Comparison of ENCODE assay signal across 9 cellular contexts in the genomic region with DNA sequence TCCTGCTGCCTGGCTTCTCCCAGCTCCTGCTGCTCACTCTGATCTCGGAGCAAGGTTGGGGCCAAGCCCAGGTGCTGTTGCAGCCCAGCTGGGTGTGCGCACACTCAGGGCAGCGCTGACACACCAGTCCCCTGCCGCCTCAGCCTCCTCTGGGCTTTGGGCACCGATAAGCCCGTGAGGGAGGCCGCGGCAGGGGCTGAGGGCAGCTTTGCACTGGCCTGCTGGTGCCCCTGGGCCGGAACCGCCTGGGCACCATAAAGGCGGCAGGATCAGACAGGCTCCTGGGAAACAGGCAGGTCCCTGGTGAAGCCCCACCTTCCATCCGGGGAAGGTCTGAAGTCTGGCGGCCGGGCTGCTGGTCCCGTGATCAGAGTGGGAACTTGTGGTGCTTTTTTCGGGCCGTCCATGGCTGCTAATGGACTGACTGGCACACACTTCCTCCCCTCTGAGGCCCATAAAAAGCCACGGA. TPM values are rescaled to one million over a fixed set of nuclear protein-coding genes. Genes with fewer than 3 reads are reported as not detected.
A peak's percentile ranks its signal among the peaks of the same experiment; 100 is the strongest.
DNase-seq lines count a peak whose midpoint lies in the region; ATAC-seq and TF ChIP-seq lines count a peak whose summit lies in the region.
"Had no signal": no experiment of that assay in that cellular context is flagged by ENCODE, and none has a peak within 500 bp of the region (broad histone marks: within the 10 kb centered on the region; RNA-seq: fewer than 3 reads in every experiment).

No MANE protein-coding gene starts in this region.

- no peak for TF ChIP-seq CTCF in ascending aorta (IDR thresholded peaks at IDR 0.05)
- no peak for TF ChIP-seq CTCF in lower leg skin (IDR thresholded peaks at IDR 0.05)
- TF ChIP-seq CTCF in transverse colon (IDR thresholded peaks at IDR 0.05): no peak
- no peak for TF ChIP-seq CTCF in PC-3 (conservative IDR thresholded peaks at IDR 0.05; ENCODE audit: low read depth, low read length)

- in situ Hi-C loops in transverse colon (cut with MboI; ENCODE audit: low pct_ligation_motif_present in 1 of 4, low pct_unique_long_range_greater_than_20kb in 1 of 4, low sequenced_read_pairs in 3 of 4): loop anchor here (10.0 to 25.0 kb wide), 4 partner anchors 185 to 597 kb away; a partner anchor contains a TSS

- peak overlapping the region; percentile 48 for H3K4me3 Mint-ChIP-seq in T-helper 2 cell treated with Interferon-gamma antibody and Interleukin-4, amounts not matched to agents 5 μg/mL and 100 μg/mL, for 36 hours

- no peaks in the 10 kb centered on the region for H3K9me3 Mint-ChIP-seq in T-helper 2 cell treated with Interferon-gamma antibody and Interleukin-4, amounts not matched to agents 5 μg/mL and 100 μg/mL, for 36 hours

- WGBS in lower leg skin, 2 donors: 30 to 38% methylated on average over 7 to 10 of the region's 18 CpGs
- WGBS in transverse colon (ENCODE audit: low coverage in 1 of 2), 2 donors: 17% methylated on average over 17 of the region's 18 CpGs; no CpG with 5 or more reads in 1 of the 2 donors

- DNase-seq in T-helper 2 cell treated with Interferon-gamma antibody and Interleukin-4, amounts not matched to agents 5 μg/mL and 100 μg/mL, for 36 hours (ENCODE audit: low spot score): no peak
- no peak for DNase-seq in T-helper 2 cell
- no peak for DNase-seq in ascending aorta (ENCODE audit: low spot score in 2 of 2)
- DNase-seq in lower leg skin (ENCODE audit: low spot score in 2 of 2): no peak
- peak; percentile 69 for DNase-seq in transverse colon
- DNase-seq in PC-3: no peak
- DNase-seq in COLO829 (ENCODE audit: low spot score): no peak

- intact Hi-C loops in ascending aorta (cut with DNase I): loop anchor here (10.0 kb wide), 1 partner anchor 545 kb away; no protein-coding TSS in a partner anchor
- intact Hi-C loops in lower leg skin (cut with DNase I; ENCODE audit: low total_unique reads): loop anchor here (10.0 kb wide), 1 partner anchor 185 kb away; no protein-coding TSS in a partner anchor
- intact Hi-C loops in transverse colon (cut with DNase I; ENCODE audit: low total_unique reads): loop anchor here (10.0 kb wide), 1 partner anchor 185 kb away; no protein-coding TSS in a partner anchor
- intact Hi-C loops in PC-3 (cut with micrococcal nuclease): no loop called here

- H3K4me2 ChIP-seq in PC-3 (ENCODE audit: low read length): no peak overlapping the region

- H3K27me3 Mint-ChIP-seq in T-helper 2 cell treated with Interferon-gamma antibody and Interleukin-4, amounts not matched to agents 5 μg/mL and 100 μg/mL, for 36 hours (ENCODE audit: low read depth): peaks cover 53% of the 10 kb centered on the region

- BruUV-seq in PC-3 (replicated peaks; lab: Mats Ljungman, UMichigan): no TSS peak

- H3K9me2 ChIP-seq in PC-3 (replicated peaks; ENCODE audit: low read length): no peaks in the 10 kb centered on the region

- peaks cover 15% of the 10 kb centered on the region for H3K4me1 Mint-ChIP-seq in T-helper 2 cell treated with Interferon-gamma antibody and Interleukin-4, amounts not matched to agents 5 μg/mL and 100 μg/mL, for 36 hours (ENCODE audit: low read depth)

- TF ChIP-seq POLR2A in lower leg skin (IDR thresholded peaks at IDR 0.05) (no peak), transverse colon (IDR thresholded peaks at IDR 0.05) (no peak)

- no peaks in the 10 kb centered on the region for H3K79me2 ChIP-seq in PC-3 (ENCODE audit: low read length)

- H3K4me1 ChIP-seq in ascending aorta (peaks cover 0 to 7% of the 10 kb centered on the region in 2 donors), transverse colon (peaks cover 3 to 20% (median 10%) of the 10 kb centered on the region in 4 donors), PC-3 (ENCODE audit: insufficient read depth, low read length) (no peaks in the 10 kb centered on the region)

- ATAC-seq in PC-3 (no peak), GM21528 (IDR thresholded peaks at IDR 0.05; ENCODE audit: low FRiP score, unreplicated experiment) (no peak)

- H3K4me3 ChIP-seq in ascending aorta (peak overlapping the region; percentile 63 to 74), lower leg skin (ENCODE audit: low read depth, poor library complexity, severe bottlenecking) (peak overlapping the region; percentile 1), transverse colon (peak overlapping the region; percentile 22 to 50 (median 36)), PC-3 (ENCODE audit: low read length) (no peak overlapping the region)

- H3K9me3 ChIP-seq in ascending aorta: no peaks in the 10 kb centered on the region
- H3K9me3 ChIP-seq in transverse colon: no peaks in the 10 kb centered on the region
- H3K9me3 ChIP-seq in PC-3 (ENCODE audit: low read length): no peaks in the 10 kb centered on the region
- H3K9me3 ChIP-seq: neutrophil had no signal

- H3K36me3 Mint-ChIP-seq in T-helper 2 cell treated with Interferon-gamma antibody and Interleukin-4, amounts not matched to agents 5 μg/mL and 100 μg/mL, for 36 hours (ENCODE audit: low read depth): no peaks in the 10 kb centered on the region

- POLR2A ChIA-PET in PC-3 (lab: Charles Lee; ENCODE audit: unreplicated experiment): no interaction called here

- H3K27ac ChIP-seq in ascending aorta (no peak overlapping the region), transverse colon (peak overlapping the region; percentile 50 to 72 (median 61)), PC-3 (ENCODE audit: low read length) (no peak overlapping the region)
- H3K27ac ChIP-seq: neutrophil had no signal

- no peak overlapping the region for H3K27ac Mint-ChIP-seq in T-helper 2 cell treated with Interferon-gamma antibody and Interleukin-4, amounts not matched to agents 5 μg/mL and 100 μg/mL, for 36 hours

- no peak overlapping the region for H3K9ac ChIP-seq in PC-3 (ENCODE audit: low read length)

- H4K20me1 ChIP-seq in PC-3 (ENCODE audit: low read length): no peaks in the 10 kb centered on the region

- no peaks in the 10 kb centered on the region for H3K36me3 ChIP-seq in ascending aorta
- no peaks in the 10 kb centered on the region for H3K36me3 ChIP-seq in transverse colon
- H3K36me3 ChIP-seq in PC-3 (ENCODE audit: low read depth, low read length): no peaks in the 10 kb centered on the region
- H3K36me3 ChIP-seq: neutrophil had no signal

- H2AFZ ChIP-seq in PC-3 (ENCODE audit: low read length): no peak overlapping the region

- H3F3A ChIP-seq in PC-3 (ENCODE audit: low read length, unreplicated experiment): no peaks in the 10 kb centered on the region

- TF ChIP-seq EP300 in transverse colon (IDR thresholded peaks at IDR 0.05; ENCODE audit: low read depth): no peak

- CTCF ChIA-PET in PC-3 (lab: Charles Lee): no interaction called here

- H3K27me3 ChIP-seq in ascending aorta: no peaks in the 10 kb centered on the region
- peaks cover 4% of the 10 kb centered on the region for H3K27me3 ChIP-seq in transverse colon
- H3K27me3 ChIP-seq in PC-3 (ENCODE audit: low read length): no peaks in the 10 kb centered on the region

RNA-seq across cellular contexts. Expression of a gene that starts 14.1 kb away (rescaled TPM):
- total RNA-seq in ascending aorta: not detected
- 1 to 10 TPM; 1.8 to 4.4 (median 3.3) TPM for total RNA-seq in lower leg skin
- 1 to 10 TPM; 1.5 to 8.2 (median 3.4) TPM for total RNA-seq in transverse colon
- total RNA-seq in PC-3 (2014; rRNA removed): 5.3 and 15.7 TPM in 2 replicates

Comparison
In these comparisons a context has a peak if more than half of its experiments do, and no peak if none do; other contexts are left out.
1. H3K27ac ChIP-seq: peak in transverse colon (4 of 4); none in ascending aorta (0 of 2) and PC-3 (single experiment).